In genomic region chr13:52617070-52618060, GRCh38 we compare ENCODE assay signal across 1 cellular context.
TF ChIP-seq lines count a peak whose summit lies in the region.

No MANE protein-coding gene starts in this region.

TF ChIP-seq in GM12878, 131 proteins besides CTCF, POLR2A, EP300 and RAD21 (continued from another document and continues in another):
- TF ChIP-seq ZBTB40 (IDR thresholded peaks at IDR 0.05; ENCODE audit: borderline replicate concordance) (peak; percentile 99), SMC3 (IDR thresholded peaks at IDR 0.05; ENCODE audit: borderline replicate concordance, low read length) (no peak), RB1 (IDR thresholded peaks at IDR 0.05; ENCODE audit: borderline replicate concordance) (peak; percentile 81; the same call in 1 of the 2 replicates), HCFC1 (IDR thresholded peaks at IDR 0.05; ENCODE audit: low read length) (peak; percentile 90), SRF (IDR thresholded peaks at IDR 0.05; ENCODE audit: low read depth in 2 of 2, low read length in 2 of 2) (peak in 1 of 2 experiments; percentile 91; a peak in 2 of 4 replicates), E2F4 (IDR thresholded peaks at IDR 0.05; ENCODE audit: low read depth, low read length) (no peak), RELB (IDR thresholded peaks at IDR 0.05; ENCODE audit: low read depth) (peak; percentile 89), YY1 (IDR thresholded peaks at IDR 0.05; ENCODE audit: low read depth, low read length) (peak; percentile 89), MEF2B (IDR thresholded peaks at IDR 0.05; ENCODE audit: partially characterized antibody, poor library complexity, severe bottlenecking) (peak; percentile 31), PBX3 (IDR thresholded peaks at IDR 0.05; ENCODE audit: insufficient replicate concordance, low read depth, low read length) (no peak), CREB1 (IDR thresholded peaks at IDR 0.05; ENCODE audit: low read depth) (peak; percentile 62; the same call in 1 of the 2 replicates), NR2C2 (IDR thresholded peaks at IDR 0.05; ENCODE audit: borderline replicate concordance, control insufficient read depth, insufficient read length, low read depth) (no peak), POLR2AphosphoS5 (IDR thresholded peaks at IDR 0.05; ENCODE audit: low read length) (peak; percentile 91), BCL3 (IDR thresholded peaks at IDR 0.05; ENCODE audit: borderline replicate concordance, insufficient read depth, low read depth, low read length, poor library complexity, severe bottlenecking) (peak; percentile 39), EED (IDR thresholded peaks at IDR 0.05; ENCODE audit: low read depth) (0 out of 2 replicates have a peak, but pooled peaks have one; percentile 28), EGR1 (IDR thresholded peaks at IDR 0.05; ENCODE audit: borderline replicate concordance in 1 of 2, low read depth in 2 of 2, low read length in 2 of 2) (peak in 1 of 2 experiments; percentile 89; a peak in 1 of 3 replicates), PKNOX1 (IDR thresholded peaks at IDR 0.05) (peak; percentile 59; the same call in 1 of the 2 replicates), CBX5 (IDR thresholded peaks at IDR 0.05; ENCODE audit: low read depth) (peak; percentile 98), FOS (IDR thresholded peaks at IDR 0.05; ENCODE audit: borderline replicate concordance, extremely low read depth, insufficient read length) (no peak), POLR2AphosphoS2 (IDR thresholded peaks at IDR 0.05; ENCODE audit: low read depth, low read length) (no peak; the same call in none of the 2 replicates), MEF2A (IDR thresholded peaks at IDR 0.05; ENCODE audit: insufficient read depth, low read depth, low read length) (peak; percentile 56; the same call in 1 of the 2 replicates), SPI1 (IDR thresholded peaks at IDR 0.05; ENCODE audit: borderline replicate concordance, insufficient read depth, low read depth, low read length) (0 out of 2 replicates have a peak, but pooled peaks have one; percentile 5), ELK1 (IDR thresholded peaks at IDR 0.05; ENCODE audit: low read depth, low read length) (peak; percentile 64), IRF4 (IDR thresholded peaks at IDR 0.05; ENCODE audit: low read depth, low read length) (peak; percentile 60; the same call in 1 of the 2 replicates), ZBED1 (IDR thresholded peaks at IDR 0.05; ENCODE audit: borderline replicate concordance) (peak; percentile 26; the same call in 1 of the 2 replicates), GATAD2B (conservative IDR thresholded peaks at IDR 0.05; ENCODE audit: low read depth) (0 out of 2 replicates have a peak, but pooled peaks have one; percentile 25), BRCA1 (IDR thresholded peaks at IDR 0.05; ENCODE audit: low read depth, low read length) (no peak), TAF1 (IDR thresholded peaks at IDR 0.05; ENCODE audit: borderline replicate concordance, low read depth, low read length) (peak; percentile 77; the same call in 1 of the 2 replicates), SREBF1 (IDR thresholded peaks at IDR 0.05; ENCODE audit: low read length) (peak; percentile 52), SIN3A (IDR thresholded peaks at IDR 0.05; ENCODE audit: low read depth, low read length) (peak; percentile 87; the same call in 1 of the 2 replicates), HSF1 (IDR thresholded peaks at IDR 0.05; ENCODE audit: low read depth, low read length) (peak; percentile 75; the same call in 1 of the 2 replicates), PAX8 (IDR thresholded peaks at IDR 0.05) (no peak), CHD1 (IDR thresholded peaks at IDR 0.05; ENCODE audit: low read depth, low read length) (peak; percentile 43; the same call in 1 of the 2 replicates), IKZF2 (IDR thresholded peaks at IDR 0.05) (peak in 1 of 2 experiments; percentile 41; a peak in 1 of 4 replicates), HDAC2 (IDR thresholded peaks at IDR 0.05) (no peak), IRF5 (IDR thresholded peaks at IDR 0.05; ENCODE audit: borderline replicate concordance) (no peak), BCLAF1 (IDR thresholded peaks at IDR 0.05) (no peak), NFIC (IDR thresholded peaks at IDR 0.05; ENCODE audit: low read depth, low read length) (no peak), POU2F2 (IDR thresholded peaks at IDR 0.05; ENCODE audit: borderline replicate concordance, low read depth, low read length) (peak; percentile 91), SREBF2 (IDR thresholded peaks at IDR 0.05; ENCODE audit: low read length) (peak; percentile 54; the same call in 1 of the 2 replicates)
